10 cellular contexts compared by ENCODE assay signal in genomic region chr17:68033636-68034451, GRCh38. TPM values are rescaled to one million over a fixed set of nuclear protein-coding genes. Genes with fewer than 3 reads are reported as not detected.
DNase-seq lines count a peak whose midpoint lies in the region; ATAC-seq and TF ChIP-seq lines count a peak whose summit lies in the region.
"Had no signal": no experiment of that assay in that cellular context is flagged by ENCODE, and none has a peak within 500 bp of the region (broad histone marks: within the 10 kb centered on the region; RNA-seq: fewer than 3 reads in every experiment).

No MANE protein-coding gene starts in this region.

- peak overlapping the region; percentile 79 for H2AFZ ChIP-seq in smooth muscle cell (ENCODE audit: low read depth)

- no peak for DNase-seq in activated naive CD4-positive, alpha-beta T cell treated with anti-CD3 and anti-CD28 coated beads for 36 hours
- DNase-seq in SHP77 (lab: John Stamatoyannopoulos, UW), result peak; percentile 24 to 49
- peak; percentile 53 for DNase-seq in globus pallidus (ENCODE audit: low spot score)
- no peak for DNase-seq in smooth muscle cell (lab: John Stamatoyannopoulos, UW; ENCODE audit: unreplicated experiment)
- no peak for DNase-seq in COLO668 (lab: John Stamatoyannopoulos, UW; ENCODE audit: unreplicated experiment)
- DNase-seq in GOT3 (lab: John Stamatoyannopoulos, UW), result no peak
- DNase-seq: effector CD8-positive, alpha-beta T cell had no signal

- H3K9me3 Mint-ChIP-seq in activated naive CD4-positive, alpha-beta T cell treated with anti-CD3 and anti-CD28 coated beads, Interleukin-2, amount 50 U/mL, for 24 hours, result no peaks in the 10 kb centered on the region
- H3K9me3 Mint-ChIP-seq in activated naive CD4-positive, alpha-beta T cell treated with anti-CD3 and anti-CD28 coated beads for 36 hours, result no peaks in the 10 kb centered on the region

- H3K27me3 ChIP-seq in smooth muscle cell (ENCODE audit: low read depth), result no peaks in the 10 kb centered on the region
- H3K27me3 ChIP-seq: BLaER1 had no signal

- H3K79me2 ChIP-seq in smooth muscle cell (ENCODE audit: low read depth), result peaks cover 31% of the 10 kb centered on the region

- no peaks in the 10 kb centered on the region for H3K9me3 ChIP-seq in smooth muscle cell (replicated peaks; ENCODE audit: low read depth)
- H3K9me3 ChIP-seq: BLaER1 had no signal

- H3K36me3 Mint-ChIP-seq in activated naive CD4-positive, alpha-beta T cell treated with anti-CD3 and anti-CD28 coated beads, Interleukin-2, amount 50 U/mL, for 24 hours, result peaks cover 8% of the 10 kb centered on the region
- H3K36me3 Mint-ChIP-seq in activated naive CD4-positive, alpha-beta T cell treated with anti-CD3 and anti-CD28 coated beads for 36 hours (ENCODE audit: low read depth), result peaks cover 21% of the 10 kb centered on the region

- no peak for TF ChIP-seq CTCF in smooth muscle cell (IDR thresholded peaks at IDR 0.05; ENCODE audit: borderline replicate concordance, insufficient read depth, poor library complexity, severe bottlenecking)

- H3K9ac ChIP-seq in smooth muscle cell (ENCODE audit: low read depth), result no peak overlapping the region
- H3K9ac ChIP-seq: BLaER1 had no signal

- peak overlapping the region; percentile 15 for H3K4me3 Mint-ChIP-seq in activated naive CD4-positive, alpha-beta T cell treated with anti-CD3 and anti-CD28 coated beads, Interleukin-2, amount 50 U/mL, for 24 hours
- no peak overlapping the region for H3K4me3 Mint-ChIP-seq in activated naive CD4-positive, alpha-beta T cell treated with anti-CD3 and anti-CD28 coated beads for 36 hours

- no peaks in the 10 kb centered on the region for H3K27me3 Mint-ChIP-seq in activated naive CD4-positive, alpha-beta T cell treated with anti-CD3 and anti-CD28 coated beads, Interleukin-2, amount 50 U/mL, for 24 hours
- no peaks in the 10 kb centered on the region for H3K27me3 Mint-ChIP-seq in activated naive CD4-positive, alpha-beta T cell treated with anti-CD3 and anti-CD28 coated beads for 36 hours (ENCODE audit: low read depth)

- H3K36me3 ChIP-seq in smooth muscle cell (ENCODE audit: low read depth), result no peaks in the 10 kb centered on the region

- H3K4me2 ChIP-seq in smooth muscle cell, result peak overlapping the region; percentile 95

- no peak overlapping the region for H3K4me3 ChIP-seq in smooth muscle cell
- H3K4me3 ChIP-seq: BLaER1 had no signal

- H3K27ac Mint-ChIP-seq in activated naive CD4-positive, alpha-beta T cell treated with anti-CD3 and anti-CD28 coated beads, Interleukin-2, amount 50 U/mL, for 24 hours, result no peak overlapping the region
- H3K27ac Mint-ChIP-seq in activated naive CD4-positive, alpha-beta T cell treated with anti-CD3 and anti-CD28 coated beads for 36 hours, result no peak overlapping the region

- H4K20me1 ChIP-seq in smooth muscle cell (ENCODE audit: low read depth), result peaks cover 7% of the 10 kb centered on the region

- CTCF ChIA-PET in activated naive CD4-positive, alpha-beta T cell treated with anti-CD3 and anti-CD28 coated beads for 36 hours (lab: Charles Lee), result interaction anchor here (1.5 kb wide), 1 partner anchor 23 kb away, joined by 4 read pairs; no protein-coding TSS in a partner anchor

- WGBS in smooth muscle cell (ENCODE audit: low lambda C conversion rate), result 53% methylated on average over 7 of the region's 7 CpGs

- H3F3A ChIP-seq in smooth muscle cell (ENCODE audit: low read depth), result no peaks in the 10 kb centered on the region

- H3K4me1 ChIP-seq in smooth muscle cell (ENCODE audit: low read depth), result peaks cover 24% of the 10 kb centered on the region

- no peak for ATAC-seq in GM18502 (IDR thresholded peaks at IDR 0.05; ENCODE audit: poor library complexity, unreplicated experiment)

- H3K27ac ChIP-seq in smooth muscle cell (ENCODE audit: low read depth), result peak overlapping the region; percentile 21
- H3K27ac ChIP-seq: BLaER1 had no signal

- peaks cover 13% of the 10 kb centered on the region for H3K4me1 Mint-ChIP-seq in activated naive CD4-positive, alpha-beta T cell treated with anti-CD3 and anti-CD28 coated beads, Interleukin-2, amount 50 U/mL, for 24 hours
- peaks cover 16% of the 10 kb centered on the region for H3K4me1 Mint-ChIP-seq in activated naive CD4-positive, alpha-beta T cell treated with anti-CD3 and anti-CD28 coated beads for 36 hours (ENCODE audit: low read depth)

- intact Hi-C loops in activated naive CD4-positive, alpha-beta T cell treated with anti-CD3 and anti-CD28 coated beads for 36 hours (cut with micrococcal nuclease), result loop anchor here (2.0 kb wide), 3 partner anchors 67 to 215 kb away; partner anchors contain the start of genes AMZ2 and BPTF

RNA-seq across cellular contexts. Expression of gene KPNA2, which starts 1.7 kb away (rescaled TPM):
- 100 to 1,000 TPM; 186 to 203 TPM for total RNA-seq in activated naive CD4-positive, alpha-beta T cell treated with anti-CD3 and anti-CD28 coated beads for 36 hours
- 84.6 and 88.3 TPM in 2 replicates for total RNA-seq in smooth muscle cell
- 108 and 135 TPM in 2 replicates for polyA plus RNA-seq in smooth muscle cell

RNA-seq across cellular contexts. Expression of gene C17orf58, which starts 37.6 kb away (rescaled TPM):
- 1 to 10 TPM; 9.4 to 9.7 TPM for total RNA-seq in activated naive CD4-positive, alpha-beta T cell treated with anti-CD3 and anti-CD28 coated beads for 36 hours
- total RNA-seq in smooth muscle cell, result 4.9 and 8.9 TPM in 2 replicates
- polyA plus RNA-seq in smooth muscle cell, result 8.0 and 10.5 TPM in 2 replicates

Comparison
In these comparisons a context has a peak if more than half of its experiments do, and no peak if none do; other contexts are left out.
1. DNase-seq: peak in SHP77 (2 of 2) and globus pallidus (single experiment); none in activated naive CD4-positive, alpha-beta T cell treated with anti-CD3 and anti-CD28 coated beads for 36 hours (single experiment), smooth muscle cell (single experiment), COLO668 (single experiment) and GOT3 (single experiment).